ENCODE assay signal across 2 cellular contexts in genomic region chr1:216599851-216600250, GRCh38.
TF ChIP-seq lines count a peak whose summit lies in the region.

No MANE protein-coding gene starts in this region.

TF ChIP-seq in SK-N-SH, 30 proteins besides CTCF, POLR2A, EP300 and RAD21 (continued from another document):
- TF ChIP-seq, protein P1, sequence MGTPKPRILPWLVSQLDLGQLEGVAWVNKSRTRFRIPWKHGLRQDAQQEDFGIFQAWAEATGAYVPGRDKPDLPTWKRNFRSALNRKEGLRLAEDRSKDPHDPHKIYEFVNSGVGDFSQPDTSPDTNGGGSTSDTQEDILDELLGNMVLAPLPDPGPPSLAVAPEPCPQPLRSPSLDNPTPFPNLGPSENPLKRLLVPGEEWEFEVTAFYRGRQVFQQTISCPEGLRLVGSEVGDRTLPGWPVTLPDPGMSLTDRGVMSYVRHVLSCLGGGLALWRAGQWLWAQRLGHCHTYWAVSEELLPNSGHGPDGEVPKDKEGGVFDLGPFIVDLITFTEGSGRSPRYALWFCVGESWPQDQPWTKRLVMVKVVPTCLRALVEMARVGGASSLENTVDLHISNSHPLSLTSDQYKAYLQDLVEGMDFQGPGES (IDR thresholded peaks at IDR 0.05; ENCODE audit: low read depth, low read length), result no peak
- TF ChIP-seq RFX5 (IDR thresholded peaks at IDR 0.05; ENCODE audit: low read length), result no peak
TF ChIP-seq in SK-N-SH: peak in this region for 0.

TF ChIP-seq in SK-N-SH treated with all-trans-retinoic acid at 6 μM for 48 hours, 23 proteins besides CTCF, POLR2A, EP300 and RAD21 (continued from another document):
- TF ChIP-seq, protein P2, sequence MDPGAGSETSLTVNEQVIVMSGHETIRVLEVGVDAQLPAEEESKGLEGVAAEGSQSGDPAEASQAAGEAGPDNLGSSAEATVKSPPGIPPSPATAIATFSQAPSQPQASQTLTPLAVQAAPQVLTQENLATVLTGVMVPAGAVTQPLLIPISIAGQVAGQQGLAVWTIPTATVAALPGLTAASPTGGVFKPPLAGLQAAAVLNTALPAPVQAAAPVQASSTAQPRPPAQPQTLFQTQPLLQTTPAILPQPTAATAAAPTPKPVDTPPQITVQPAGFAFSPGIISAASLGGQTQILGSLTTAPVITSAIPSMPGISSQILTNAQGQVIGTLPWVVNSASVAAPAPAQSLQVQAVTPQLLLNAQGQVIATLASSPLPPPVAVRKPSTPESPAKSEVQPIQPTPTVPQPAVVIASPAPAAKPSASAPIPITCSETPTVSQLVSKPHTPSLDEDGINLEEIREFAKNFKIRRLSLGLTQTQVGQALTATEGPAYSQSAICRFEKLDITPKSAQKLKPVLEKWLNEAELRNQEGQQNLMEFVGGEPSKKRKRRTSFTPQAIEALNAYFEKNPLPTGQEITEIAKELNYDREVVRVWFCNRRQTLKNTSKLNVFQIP (CRISPR knock-in tag; IDR thresholded peaks at IDR 0.05; ENCODE audit: borderline replicate concordance, low read depth), result no peak
- no peak for TF ChIP-seq ESRRG (CRISPR knock-in tag; IDR thresholded peaks at IDR 0.05)
- no peak for TF ChIP-seq RARB (CRISPR knock-in tag; IDR thresholded peaks at IDR 0.05)
- TF ChIP-seq GLIS3 (CRISPR knock-in tag; IDR thresholded peaks at IDR 0.05), result no peak
- TF ChIP-seq ZFP30 (CRISPR knock-in tag; IDR thresholded peaks at IDR 0.05), result no peak
- TF ChIP-seq CSDC2 (CRISPR knock-in tag; IDR thresholded peaks at IDR 0.05), result no peak
- TF ChIP-seq, protein P3, sequence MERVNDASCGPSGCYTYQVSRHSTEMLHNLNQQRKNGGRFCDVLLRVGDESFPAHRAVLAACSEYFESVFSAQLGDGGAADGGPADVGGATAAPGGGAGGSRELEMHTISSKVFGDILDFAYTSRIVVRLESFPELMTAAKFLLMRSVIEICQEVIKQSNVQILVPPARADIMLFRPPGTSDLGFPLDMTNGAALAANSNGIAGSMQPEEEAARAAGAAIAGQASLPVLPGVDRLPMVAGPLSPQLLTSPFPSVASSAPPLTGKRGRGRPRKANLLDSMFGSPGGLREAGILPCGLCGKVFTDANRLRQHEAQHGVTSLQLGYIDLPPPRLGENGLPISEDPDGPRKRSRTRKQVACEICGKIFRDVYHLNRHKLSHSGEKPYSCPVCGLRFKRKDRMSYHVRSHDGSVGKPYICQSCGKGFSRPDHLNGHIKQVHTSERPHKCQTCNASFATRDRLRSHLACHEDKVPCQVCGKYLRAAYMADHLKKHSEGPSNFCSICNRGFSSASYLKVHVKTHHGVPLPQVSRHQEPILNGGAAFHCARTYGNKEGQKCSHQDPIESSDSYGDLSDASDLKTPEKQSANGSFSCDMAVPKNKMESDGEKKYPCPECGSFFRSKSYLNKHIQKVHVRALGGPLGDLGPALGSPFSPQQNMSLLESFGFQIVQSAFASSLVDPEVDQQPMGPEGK (CRISPR knock-in tag; IDR thresholded peaks at IDR 0.05; ENCODE audit: borderline replicate concordance), result no peak
- no peak for TF ChIP-seq ISL1 (CRISPR knock-in tag; IDR thresholded peaks at IDR 0.05)
- no peak for TF ChIP-seq PPARA (CRISPR knock-in tag; IDR thresholded peaks at IDR 0.05; ENCODE audit: borderline replicate concordance)
- TF ChIP-seq ZNF8 (CRISPR knock-in tag; IDR thresholded peaks at IDR 0.05), result no peak
- TF ChIP-seq ZNF565 (CRISPR knock-in tag; conservative IDR thresholded peaks at IDR 0.05; ENCODE audit: low read depth), result no peak
- TF ChIP-seq CREB5 (CRISPR knock-in tag; IDR thresholded peaks at IDR 0.05; ENCODE audit: low read depth), result no peak
TF ChIP-seq in SK-N-SH treated with all-trans-retinoic acid at 6 μM for 48 hours: peak in this region for 0.
